In genomic region chr6:139373928-139374356, GRCh38 we compare ENCODE assay signal across 1 cellular context.
TF ChIP-seq lines count a peak whose summit lies in the region.

No MANE protein-coding gene starts in this region.

TF ChIP-seq in GM12878, 131 proteins besides CTCF, POLR2A, EP300 and RAD21 (continued from another document):
- TF ChIP-seq, protein P1, sequence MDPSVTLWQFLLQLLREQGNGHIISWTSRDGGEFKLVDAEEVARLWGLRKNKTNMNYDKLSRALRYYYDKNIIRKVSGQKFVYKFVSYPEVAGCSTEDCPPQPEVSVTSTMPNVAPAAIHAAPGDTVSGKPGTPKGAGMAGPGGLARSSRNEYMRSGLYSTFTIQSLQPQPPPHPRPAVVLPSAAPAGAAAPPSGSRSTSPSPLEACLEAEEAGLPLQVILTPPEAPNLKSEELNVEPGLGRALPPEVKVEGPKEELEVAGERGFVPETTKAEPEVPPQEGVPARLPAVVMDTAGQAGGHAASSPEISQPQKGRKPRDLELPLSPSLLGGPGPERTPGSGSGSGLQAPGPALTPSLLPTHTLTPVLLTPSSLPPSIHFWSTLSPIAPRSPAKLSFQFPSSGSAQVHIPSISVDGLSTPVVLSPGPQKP (IDR thresholded peaks at IDR 0.05; ENCODE audit: low read depth, low read length): no peak
- TF ChIP-seq, protein P2, sequence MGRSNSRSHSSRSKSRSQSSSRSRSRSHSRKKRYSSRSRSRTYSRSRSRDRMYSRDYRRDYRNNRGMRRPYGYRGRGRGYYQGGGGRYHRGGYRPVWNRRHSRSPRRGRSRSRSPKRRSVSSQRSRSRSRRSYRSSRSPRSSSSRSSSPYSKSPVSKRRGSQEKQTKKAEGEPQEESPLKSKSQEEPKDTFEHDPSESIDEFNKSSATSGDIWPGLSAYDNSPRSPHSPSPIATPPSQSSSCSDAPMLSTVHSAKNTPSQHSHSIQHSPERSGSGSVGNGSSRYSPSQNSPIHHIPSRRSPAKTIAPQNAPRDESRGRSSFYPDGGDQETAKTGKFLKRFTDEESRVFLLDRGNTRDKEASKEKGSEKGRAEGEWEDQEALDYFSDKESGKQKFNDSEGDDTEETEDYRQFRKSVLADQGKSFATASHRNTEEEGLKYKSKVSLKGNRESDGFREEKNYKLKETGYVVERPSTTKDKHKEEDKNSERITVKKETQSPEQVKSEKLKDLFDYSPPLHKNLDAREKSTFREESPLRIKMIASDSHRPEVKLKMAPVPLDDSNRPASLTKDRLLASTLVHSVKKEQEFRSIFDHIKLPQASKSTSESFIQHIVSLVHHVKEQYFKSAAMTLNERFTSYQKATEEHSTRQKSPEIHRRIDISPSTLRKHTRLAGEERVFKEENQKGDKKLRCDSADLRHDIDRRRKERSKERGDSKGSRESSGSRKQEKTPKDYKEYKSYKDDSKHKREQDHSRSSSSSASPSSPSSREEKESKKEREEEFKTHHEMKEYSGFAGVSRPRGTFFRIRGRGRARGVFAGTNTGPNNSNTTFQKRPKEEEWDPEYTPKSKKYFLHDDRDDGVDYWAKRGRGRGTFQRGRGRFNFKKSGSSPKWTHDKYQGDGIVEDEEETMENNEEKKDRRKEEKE (IDR thresholded peaks at IDR 0.05): no peak
- TF ChIP-seq MTA2 (IDR thresholded peaks at IDR 0.05; ENCODE audit: low read depth): 0 out of 2 replicates have a peak, but pooled peaks have one; percentile 31
- 0 out of 2 replicates have a peak, but pooled peaks have one; percentile 25 for TF ChIP-seq NBN (IDR thresholded peaks at IDR 0.05)
- peak in 1 of 2 experiments; percentile 45; a peak in 1 of 4 replicates for TF ChIP-seq IKZF2 (IDR thresholded peaks at IDR 0.05)
- no peak for TF ChIP-seq JUND (IDR thresholded peaks at IDR 0.05; ENCODE audit: low read depth, low read length)
- no peak for TF ChIP-seq RELA (IDR thresholded peaks at IDR 0.05; ENCODE audit: borderline replicate concordance, partially characterized antibody)
- no peak for TF ChIP-seq ZBTB33 (IDR thresholded peaks at IDR 0.05)
- TF ChIP-seq SMAD1 (IDR thresholded peaks at IDR 0.05; ENCODE audit: low read depth, partially characterized antibody): peak; percentile 9
- TF ChIP-seq, protein P3, sequence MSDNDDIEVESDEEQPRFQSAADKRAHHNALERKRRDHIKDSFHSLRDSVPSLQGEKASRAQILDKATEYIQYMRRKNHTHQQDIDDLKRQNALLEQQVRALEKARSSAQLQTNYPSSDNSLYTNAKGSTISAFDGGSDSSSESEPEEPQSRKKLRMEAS (IDR thresholded peaks at IDR 0.05; ENCODE audit: low read depth, low read length): no peak
- TF ChIP-seq BHLHE40 (IDR thresholded peaks at IDR 0.05; ENCODE audit: borderline replicate concordance in 1 of 2, low read depth in 2 of 2, low read length in 1 of 2): no peak
- no peak for TF ChIP-seq PML (IDR thresholded peaks at IDR 0.05; ENCODE audit: low read length)
- TF ChIP-seq FOXK2 (IDR thresholded peaks at IDR 0.05): no peak
TF ChIP-seq in GM12878: peak in this region for 6.
